8 cellular contexts compared by ENCODE assay signal in genomic region chr14:39015360-39015961, GRCh38.
DNase-seq lines count a peak whose midpoint lies in the region; ATAC-seq and TF ChIP-seq lines count a peak whose summit lies in the region.

No MANE protein-coding gene starts in this region.

- no peaks in the 10 kb centered on the region for H3F3A ChIP-seq in PC-3 (ENCODE audit: low read length, unreplicated experiment)

- no peaks in the 10 kb centered on the region for H3K9me2 ChIP-seq in PC-3 (replicated peaks; ENCODE audit: low read length)

- H3K4me2 ChIP-seq in PC-3 (ENCODE audit: low read length), result no peak overlapping the region

- no peaks in the 10 kb centered on the region for H3K9me3 ChIP-seq in PC-3 (ENCODE audit: low read length)
- H3K9me3 ChIP-seq in endodermal cell (ENCODE audit: control insufficient read depth, low read length), result no peaks in the 10 kb centered on the region
- H3K9me3 ChIP-seq in naive thymus-derived CD4-positive, alpha-beta T cell (ENCODE audit: control insufficient read depth in 2 of 3, low read length in 3 of 3), result no peaks in the 10 kb centered on the region

- 7 to 20% methylated on average over 1 to 3 of the region's 5 CpGs for WGBS in endodermal cell (ENCODE audit: insufficient coverage in 1 of 2, insufficient read length in 1 of 2), 2 experiments

- intact Hi-C loops in PC-3 (cut with micrococcal nuclease), result loop anchor here (1.0 to 2.0 kb wide), 4 partner anchors 75 to 1112 kb away; no protein-coding TSS in a partner anchor
- intact Hi-C loops in naive thymus-derived CD4-positive, alpha-beta T cell (cut with micrococcal nuclease), result loop anchor here (1.0 to 10.0 kb wide), 6 partner anchors 151 to 1783 kb away; no protein-coding TSS in a partner anchor

- H3K4me1 ChIP-seq in PC-3 (ENCODE audit: insufficient read depth, low read length) (no peaks in the 10 kb centered on the region), endodermal cell (ENCODE audit: control insufficient read depth, insufficient read depth, low read length) (no peaks in the 10 kb centered on the region)
- no peaks in the 10 kb centered on the region for H3K4me1 ChIP-seq in naive thymus-derived CD4-positive, alpha-beta T cell (ENCODE audit: control insufficient read depth in 2 of 2, insufficient read depth in 2 of 2, low read length in 2 of 2)

- H3K27me3 ChIP-seq in PC-3 (ENCODE audit: low read length) (no peaks in the 10 kb centered on the region), endodermal cell (ENCODE audit: control insufficient read depth, insufficient read depth, low read length, poor library complexity, severe bottlenecking) (no peaks in the 10 kb centered on the region)
- no peaks in the 10 kb centered on the region for H3K27me3 ChIP-seq in naive thymus-derived CD4-positive, alpha-beta T cell (ENCODE audit: control insufficient read depth in 2 of 2, insufficient read depth in 2 of 2, low read length in 2 of 2)

- H3K4me3 ChIP-seq in PC-3 (ENCODE audit: low read length) (no peak overlapping the region), endodermal cell (ENCODE audit: low read length) (no peak overlapping the region)
- no peak overlapping the region for H3K4me3 ChIP-seq in naive thymus-derived CD4-positive, alpha-beta T cell (ENCODE audit: low read length)

- H3K27ac ChIP-seq in PC-3 (ENCODE audit: low read length) (no peak overlapping the region), endodermal cell (ENCODE audit: low read depth, low read length) (no peak overlapping the region)
- H3K27ac ChIP-seq in naive thymus-derived CD4-positive, alpha-beta T cell (ENCODE audit: low read depth, low read length), result no peak overlapping the region

- no peak overlapping the region for H3K4me3 Mint-ChIP-seq in endodermal cell
- no peak overlapping the region for H3K4me3 Mint-ChIP-seq in naive thymus-derived CD4-positive, alpha-beta T cell

- no peak overlapping the region for H3K27ac Mint-ChIP-seq in endodermal cell
- H3K27ac Mint-ChIP-seq in naive thymus-derived CD4-positive, alpha-beta T cell, result no peak overlapping the region

- BruUV-seq in PC-3 (replicated peaks; lab: Mats Ljungman, UMichigan), result no TSS peak

- H3K9ac ChIP-seq in PC-3 (ENCODE audit: low read length), result no peak overlapping the region
- no peak overlapping the region for H3K9ac ChIP-seq in endodermal cell (ENCODE audit: extremely low read depth, low read length, poor library complexity, severe bottlenecking)

- H3K36me3 Mint-ChIP-seq in endodermal cell (ENCODE audit: low read depth), result peaks cover 10% of the 10 kb centered on the region
- peaks cover 0 to 4% (median 0%) of the 10 kb centered on the region in 5 donors for H3K36me3 Mint-ChIP-seq in naive thymus-derived CD4-positive, alpha-beta T cell

- no peaks in the 10 kb centered on the region for H3K27me3 Mint-ChIP-seq in endodermal cell (ENCODE audit: insufficient read depth)
- H3K27me3 Mint-ChIP-seq in naive thymus-derived CD4-positive, alpha-beta T cell, result no peaks in the 10 kb centered on the region

- H4K20me1 ChIP-seq in PC-3 (ENCODE audit: low read length), result no peaks in the 10 kb centered on the region

- TF ChIP-seq CTCF in PC-3 (conservative IDR thresholded peaks at IDR 0.05; ENCODE audit: low read depth, low read length) (peak; percentile 91), endodermal cell (conservative IDR thresholded peaks at IDR 0.05) (peak; percentile 97)

- H3K79me2 ChIP-seq in PC-3 (ENCODE audit: low read length), result no peaks in the 10 kb centered on the region

- H3K36me3 ChIP-seq in PC-3 (ENCODE audit: low read depth, low read length), result no peaks in the 10 kb centered on the region; the same call in 1 of the 2 replicates
- H3K36me3 ChIP-seq in endodermal cell (ENCODE audit: control insufficient read depth, insufficient read depth, low read length), result peaks cover 22% of the 10 kb centered on the region
- H3K36me3 ChIP-seq in naive thymus-derived CD4-positive, alpha-beta T cell (ENCODE audit: control insufficient read depth in 2 of 3, insufficient read depth in 3 of 3, low read length in 3 of 3), result no peaks in the 10 kb centered on the region

- peaks cover 8% of the 10 kb centered on the region for H3K9me3 Mint-ChIP-seq in endodermal cell
- peaks cover 0 to 3% (median 0%) of the 10 kb centered on the region in 11 donors for H3K9me3 Mint-ChIP-seq in naive thymus-derived CD4-positive, alpha-beta T cell

- POLR2A ChIA-PET in PC-3 (lab: Charles Lee; ENCODE audit: unreplicated experiment), result interaction anchor here (0.6 kb wide), 1 partner anchor 26 kb away, joined by 3 read pairs; no protein-coding TSS in a partner anchor
- POLR2A ChIA-PET in naive thymus-derived CD4-positive, alpha-beta T cell (lab: Charles Lee), result no interaction called here

- H3K4me1 Mint-ChIP-seq in endodermal cell, result peaks cover 13% of the 10 kb centered on the region
- H3K4me1 Mint-ChIP-seq in naive thymus-derived CD4-positive, alpha-beta T cell, result peaks cover 0 to 3% (median 0%) of the 10 kb centered on the region in 7 donors

- no peak overlapping the region for H2AFZ ChIP-seq in PC-3 (ENCODE audit: low read length)

- DNase-seq in DMS79 treated with DMSO at 0.1 percent for 48 hours (lab: John Stamatoyannopoulos, UW) (peak; percentile 62), DMS79 (lab: John Stamatoyannopoulos, UW) (no peak), HT1080 (ENCODE audit: low read depth) (peak; percentile 15), PC-3 (peak; percentile 66), endodermal cell (no peak)
- DNase-seq in naive thymus-derived CD4-positive, alpha-beta T cell, result peak in 5 of 9 donors; percentile 3 to 15 (median 13)
- no peak for DNase-seq in activated effector memory CD4-positive, alpha-beta T cell treated with Interleukin-2 at 50 U/mL for 16 hours

- CTCF ChIA-PET in PC-3 (lab: Charles Lee), result interaction anchor here (0.5 to 0.7 kb wide), 2 partner anchors 148 to 1328 kb away, joined by 5 to 6 read pairs; no protein-coding TSS in a partner anchor
- CTCF ChIA-PET in naive thymus-derived CD4-positive, alpha-beta T cell (lab: Charles Lee), result interaction anchor here (0.6 to 0.9 kb wide), 2 partner anchors 1085 to 1112 kb away, joined by 3 to 5 read pairs; no protein-coding TSS in a partner anchor

- peak; percentile 68 for ATAC-seq in GM19452 (IDR thresholded peaks at IDR 0.05; ENCODE audit: unreplicated experiment)
- ATAC-seq in PC-3, result peak; percentile 64; the same call in 1 of the 2 replicates
- peak; percentile 45 for ATAC-seq in naive thymus-derived CD4-positive, alpha-beta T cell

Comparison
In these comparisons a context has a peak if more than half of its experiments do, and no peak if none do; other contexts are left out.
1. DNase-seq: peak in DMS79 treated with DMSO at 0.1 percent for 48 hours (single experiment), HT1080 (single experiment), PC-3 (single experiment) and naive thymus-derived CD4-positive, alpha-beta T cell (5 of 9); none in DMS79 (single experiment), endodermal cell (single experiment) and activated effector memory CD4-positive, alpha-beta T cell treated with Interleukin-2 at 50 U/mL for 16 hours (single experiment).
2. Peak in every context shown above with its lines, with median percentiles within 50 percentile points of each other: ATAC-seq.